28 cellular contexts compared by ENCODE assay signal in genomic region chrX:141402897-141403610, GRCh38.
"Had no signal": no experiment of that assay in that cellular context is flagged by ENCODE, and none has a peak within 500 bp of the region (broad histone marks: within the 10 kb centered on the region; RNA-seq: fewer than 3 reads in every experiment).

No MANE protein-coding gene starts in this region.

- H3K27ac ChIP-seq: left lung, lower lobe of right lung, neural progenitor cell, ovary, right atrium auricular region, right lobe of liver, skin epidermis, stomach, testis, thyroid gland, transverse colon, upper lobe of left lung, vagina had no signal

- H3K36me3 ChIP-seq: left lung, lower lobe of right lung, neural progenitor cell, ovary, right atrium auricular region, right lobe of liver, stomach, thyroid gland, transverse colon, upper lobe of left lung, vagina had no signal

- H3K4me3 ChIP-seq: left lung, lower lobe of right lung, neural progenitor cell, ovary, right atrium auricular region, right lobe of liver, skin epidermis, stomach, testis, thyroid gland, transverse colon, upper lobe of left lung, vagina had no signal

- H3K27me3 ChIP-seq: left lung, neural progenitor cell, ovary, right atrium auricular region, right lobe of liver, testis, thyroid gland, transverse colon, upper lobe of left lung, vagina had no signal

- H3K4me1 ChIP-seq: left lung, lower lobe of right lung, neural progenitor cell, right atrium auricular region, right lobe of liver, stomach, testis, thyroid gland, transverse colon, upper lobe of left lung, vagina had no signal

- H2AFZ ChIP-seq: neural progenitor cell had no signal

- H3K9me3 ChIP-seq: left lung, lower lobe of right lung, ovary, right atrium auricular region, right lobe of liver, stomach, testis, thyroid gland, transverse colon, upper lobe of left lung, vagina had no signal

- H3K9ac ChIP-seq: neural progenitor cell had no signal

- DNase-seq: hypothalamus; islet precursor cell; kidney glomerular epithelial cell; left cardiac atrium; left lung; lower lobe of right lung; mammary epithelial cell; mesenchymal stem cell; naive B cell; natural killer cell; nephron progenitor cell; ovary; stimulated activated CD4-positive, alpha-beta T cell treated with anti-CD3 and anti-CD28 coated beads, Interleukin-12 subunit alpha, Interleukin-12 subunit beta, amount 100 ng/mL, for 4 hours; stimulated activated CD4-positive, alpha-beta T cell treated with anti-CD3 and anti-CD28 coated beads, Interleukin-15, amount 100 ng/mL, for 24 hours; stimulated activated CD4-positive, alpha-beta T cell treated with anti-CD3 and anti-CD28 coated beads, Interleukin-2, amount 100 ng/mL, for 24 hours; stimulated activated CD4-positive, alpha-beta T cell treated with anti-CD3 and anti-CD28 coated beads, Interleukin-4, amount 100 ng/mL, for 1 hour; stimulated activated naive B cell treated with anti-CD40 and anti-IgM and Interleukin-4, amounts not matched to agents 10 μg/mL and 1 μg/mL and 100 μg/mL, for 72 hours; stimulated activated naive CD8-positive, alpha-beta T cell treated with anti-CD3 and anti-CD28 coated beads, Interleukin-15, Interleukin-2, amounts not matched to agents 100 U/mL and 50 U/mL, for 24 hours; stomach; testis; thyroid gland; transverse colon had no signal

- H3K4me2 ChIP-seq: neural progenitor cell had no signal

- ATAC-seq: left cardiac atrium; left lung; lower lobe of right lung; natural killer cell; right lobe of liver; stimulated activated naive B cell treated with anti-CD40 and anti-IgM and Interleukin-4, amounts not matched to agents 10 μg/mL and 1 μg/mL and 100 μg/mL, for 72 hours; stimulated activated naive CD8-positive, alpha-beta T cell treated with anti-CD3 and anti-CD28 coated beads, Interleukin-15, Interleukin-2, amounts not matched to agents 100 U/mL and 50 U/mL, for 24 hours had no signal
